ENCODE assay signal across 8 cellular contexts in genomic region chrX:134807039-134807729, GRCh38. TPM values are rescaled to one million over a fixed set of nuclear protein-coding genes. Genes with fewer than 3 reads are reported as not detected.
A peak's percentile ranks its signal among the peaks of the same experiment; 100 is the strongest.
DNase-seq lines count a peak whose midpoint lies in the region; ATAC-seq and TF ChIP-seq lines count a peak whose summit lies in the region.

No MANE protein-coding gene starts in this region.

- H3K36me3 ChIP-seq in CD8-positive, alpha-beta T cell (ENCODE audit: insufficient read depth, low read length) = no peaks in the 10 kb centered on the region
- H3K36me3 ChIP-seq in ectodermal cell (ENCODE audit: control insufficient read depth, insufficient read depth, low read length) = no peaks in the 10 kb centered on the region
- H3K36me3 ChIP-seq in lower lobe of right lung = no peaks in the 10 kb centered on the region

- H3K27me3 ChIP-seq in CD8-positive, alpha-beta T cell (ENCODE audit: insufficient read depth, low read length) = no peaks in the 10 kb centered on the region
- H3K27me3 ChIP-seq in HL-60 (ENCODE audit: insufficient read depth, poor library complexity, severe bottlenecking) (no peaks in the 10 kb centered on the region), ectodermal cell (ENCODE audit: control insufficient read depth, insufficient read depth, low read length, poor library complexity, severe bottlenecking) (no peaks in the 10 kb centered on the region), lower lobe of right lung (ENCODE audit: low read depth) (no peaks in the 10 kb centered on the region)

- H3K27ac ChIP-seq in CD8-positive, alpha-beta T cell (ENCODE audit: low read depth, low read length) = peak overlapping the region; percentile 99
- H3K27ac ChIP-seq in HL-60 (replicated peaks) (peak overlapping the region; percentile 85), ectodermal cell (ENCODE audit: insufficient read depth, low read depth, low read length, poor library complexity, severe bottlenecking) (no peak overlapping the region), lower lobe of right lung (peak overlapping the region; percentile 86)

- peak; percentile 70 to 93 (median 84) for DNase-seq in CD8-positive, alpha-beta T cell
- DNase-seq in HL-60 (ENCODE audit: low read depth in 1 of 2, low spot score in 1 of 2) (peak; percentile 77 to 93), NCI-H82 treated with DMSO at 0.1 percent for 48 hours (lab: John Stamatoyannopoulos, UW; ENCODE audit: unreplicated experiment) (peak; percentile 90), lower lobe of right lung (peak; percentile 93)
- peak; percentile 94 for DNase-seq in activated CD8-positive, alpha-beta T cell treated with anti-CD3 and anti-CD28 coated beads for 36 hours
- DNase-seq in stimulated activated CD4-positive, alpha-beta T cell treated with anti-CD3 and anti-CD28 coated beads, TNF-alpha, amount 100 ng/mL, for 1 hour (ENCODE audit: low read depth in 3 of 3, low spot score in 1 of 3) = peak; percentile 60 to 63 (median 62)

- POLR2A ChIA-PET in CD8-positive, alpha-beta T cell (lab: Charles Lee) = interaction anchor here (0.9 to 1.1 kb wide), 2 partner anchors 9 to 13 kb away, joined by 3 read pairs; no protein-coding TSS in a partner anchor
- POLR2A ChIA-PET in activated CD8-positive, alpha-beta T cell treated with anti-CD3 and anti-CD28 coated beads for 36 hours (lab: Charles Lee) = interaction anchor here (0.8 to 1.3 kb wide), 2 partner anchors 21 to 1393 kb away, joined by 3 read pairs; no protein-coding TSS in a partner anchor

- peaks cover 24% of the 10 kb centered on the region for H3K4me1 Mint-ChIP-seq in CD8-positive, alpha-beta T cell (ENCODE audit: low read depth)
- H3K4me1 Mint-ChIP-seq in activated CD8-positive, alpha-beta T cell treated with anti-CD3 and anti-CD28 coated beads for 36 hours (ENCODE audit: low read depth) = peaks cover 20% of the 10 kb centered on the region

- no peaks in the 10 kb centered on the region for H3K27me3 Mint-ChIP-seq in CD8-positive, alpha-beta T cell (ENCODE audit: low read depth)
- no peaks in the 10 kb centered on the region for H3K27me3 Mint-ChIP-seq in activated CD8-positive, alpha-beta T cell treated with anti-CD3 and anti-CD28 coated beads for 36 hours

- H3K9me3 Mint-ChIP-seq in CD8-positive, alpha-beta T cell = no peaks in the 10 kb centered on the region
- no peaks in the 10 kb centered on the region for H3K9me3 Mint-ChIP-seq in activated CD8-positive, alpha-beta T cell treated with anti-CD3 and anti-CD28 coated beads for 36 hours

- no peaks in the 10 kb centered on the region for H3K9me3 ChIP-seq in CD8-positive, alpha-beta T cell (ENCODE audit: low read length)
- no peaks in the 10 kb centered on the region for H3K9me3 ChIP-seq in ectodermal cell (ENCODE audit: control insufficient read depth, low read length)
- H3K9me3 ChIP-seq in lower lobe of right lung = no peaks in the 10 kb centered on the region

- H3K27ac Mint-ChIP-seq in CD8-positive, alpha-beta T cell = peak overlapping the region; percentile 99
- H3K27ac Mint-ChIP-seq in activated CD8-positive, alpha-beta T cell treated with anti-CD3 and anti-CD28 coated beads for 36 hours = peak overlapping the region; percentile 98

- H3K4me3 ChIP-seq in CD8-positive, alpha-beta T cell (ENCODE audit: low read depth, low read length) = peak overlapping the region; percentile 92
- peak overlapping the region; percentile 81 for H3K4me3 ChIP-seq in HL-60 (replicated peaks; ENCODE audit: insufficient read depth, low read length)
- peak overlapping the region; percentile 57 for H3K4me3 ChIP-seq in ectodermal cell (ENCODE audit: insufficient read depth, low read depth, low read length)
- H3K4me3 ChIP-seq in lower lobe of right lung = peak overlapping the region; percentile 64

- peak overlapping the region; percentile 97 for H3K4me3 Mint-ChIP-seq in CD8-positive, alpha-beta T cell
- H3K4me3 Mint-ChIP-seq in activated CD8-positive, alpha-beta T cell treated with anti-CD3 and anti-CD28 coated beads for 36 hours = peak overlapping the region; percentile 89

- CTCF ChIA-PET in CD8-positive, alpha-beta T cell (lab: Charles Lee) = no interaction called here
- CTCF ChIA-PET in activated CD8-positive, alpha-beta T cell treated with anti-CD3 and anti-CD28 coated beads for 36 hours (lab: Charles Lee) = no interaction called here

- H3K4me1 ChIP-seq in CD8-positive, alpha-beta T cell (ENCODE audit: insufficient read depth, low read length) = no peaks in the 10 kb centered on the region
- H3K4me1 ChIP-seq in ectodermal cell (ENCODE audit: control insufficient read depth, insufficient read depth, low read length) (peaks cover 7% of the 10 kb centered on the region), lower lobe of right lung (no peaks in the 10 kb centered on the region)

- peaks cover 12% of the 10 kb centered on the region for H3K36me3 Mint-ChIP-seq in CD8-positive, alpha-beta T cell
- H3K36me3 Mint-ChIP-seq in activated CD8-positive, alpha-beta T cell treated with anti-CD3 and anti-CD28 coated beads for 36 hours (ENCODE audit: low read depth) = no peaks in the 10 kb centered on the region

- no peak for TF ChIP-seq CTCF in CD8-positive, alpha-beta T cell (IDR thresholded peaks at IDR 0.05)
- no peak for TF ChIP-seq CTCF in HL-60 (IDR thresholded peaks at IDR 0.05; ENCODE audit: insufficient read depth, low read length)
- no peak for TF ChIP-seq CTCF in activated CD8-positive, alpha-beta T cell treated with anti-CD3 and anti-CD28 coated beads for 36 hours (IDR thresholded peaks at IDR 0.05)
- no peak for TF ChIP-seq CTCF in lower lobe of right lung (IDR thresholded peaks at IDR 0.05)

- intact Hi-C loops in CD8-positive, alpha-beta T cell (cut with DNase I, micrococcal nuclease) = loop anchor here (1.0 to 5.0 kb wide), 6 partner anchors 195 to 1165 kb away; partner anchors contain the start of genes INTS6L (in 2 of the 2), HPRT1 (in 1 of the 2), MMGT1 (in 1 of the 2) and RTL8A (in 1 of the 2)
- intact Hi-C loops in activated CD8-positive, alpha-beta T cell treated with anti-CD3 and anti-CD28 coated beads for 36 hours (cut with micrococcal nuclease) = no loop called here
- intact Hi-C loops in lower lobe of right lung (cut with DNase I) = no loop called here

- ATAC-seq in CD8-positive, alpha-beta T cell = peak; percentile 86
- ATAC-seq in GM19463 (IDR thresholded peaks at IDR 0.05; ENCODE audit: unreplicated experiment) (peak; percentile 86), lower lobe of right lung (peak; percentile 96 to 97)
- ATAC-seq in activated CD8-positive, alpha-beta T cell treated with anti-CD3 and anti-CD28 coated beads for 36 hours = peak; percentile 91

- WGBS in ectodermal cell, 2 experiments = 19 to 23% methylated on average over 30 of the region's 30 CpGs

RNA-seq across cellular contexts. Expression of gene PABIR2, which starts 10.2 kb away (rescaled TPM):
- 10 to 100 TPM; 27.1 to 27.8 TPM for total RNA-seq in CD8-positive, alpha-beta T cell
- 10 to 100 TPM; 44.3 to 48.1 TPM for total RNA-seq in activated CD8-positive, alpha-beta T cell treated with anti-CD3 and anti-CD28 coated beads for 36 hours
- polyA plus RNA-seq in ectodermal cell (2013, experiment 1 of 4) = 41.3 TPM
- 35.1 TPM for polyA plus RNA-seq in ectodermal cell (2013, experiment 2 of 4)
- 30.2 TPM for polyA plus RNA-seq in ectodermal cell (2013, experiment 3 of 4)
- polyA plus RNA-seq in ectodermal cell (2013, experiment 4 of 4) = 35.7 TPM
- 17.0 TPM for total RNA-seq in lower lobe of right lung

Comparison
In these comparisons a context has a peak if more than half of its experiments do, and no peak if none do; other contexts are left out.
1. intact Hi-C loops: an anchor here in CD8-positive, alpha-beta T cell (1.0 to 5.0 kb wide); none called in activated CD8-positive, alpha-beta T cell treated with anti-CD3 and anti-CD28 coated beads for 36 hours and lower lobe of right lung.